1 cellular context compared by ENCODE assay signal in the genomic region with DNA sequence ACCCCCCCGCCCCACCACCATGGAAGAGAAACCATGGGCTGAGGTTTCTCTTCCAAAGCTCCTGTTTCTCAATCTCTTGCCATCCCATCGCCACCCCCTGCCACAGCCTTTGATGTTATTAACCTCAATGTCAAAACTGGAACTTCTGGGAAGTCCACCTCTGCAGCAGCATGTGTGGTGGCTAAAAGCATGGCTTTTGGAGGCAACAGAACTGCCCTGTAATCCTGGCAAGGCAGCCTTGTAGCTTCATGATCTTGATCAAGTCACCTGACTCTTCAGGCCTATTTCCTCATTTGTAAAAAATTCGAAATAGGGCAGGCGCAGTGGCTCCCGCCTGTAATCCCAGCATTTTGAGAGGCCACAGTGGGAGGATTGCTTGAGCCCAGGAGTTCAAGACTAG.
TF ChIP-seq lines count a peak whose summit lies in the region.

No MANE protein-coding gene starts in this region.

TF ChIP-seq in K562, 482 proteins besides CTCF, POLR2A, EP300 and RAD21 (continues in another document):
- no peak for TF ChIP-seq KDM4B (IDR thresholded peaks at IDR 0.05; ENCODE audit: borderline replicate concordance in 2 of 2, low read depth in 1 of 2)
- no peak for TF ChIP-seq POLR2H (tag; IDR thresholded peaks at IDR 0.05; ENCODE audit: low read depth)
- no peak for TF ChIP-seq ARNT (IDR thresholded peaks at IDR 0.05)
- 0 out of 2 replicates have a peak, but pooled peaks have one; percentile 37 for TF ChIP-seq ZNF197 (CRISPR knock-in tag; IDR thresholded peaks at IDR 0.05; ENCODE audit: low read depth)
- no peak for TF ChIP-seq YY1 (IDR thresholded peaks at IDR 0.05; ENCODE audit: borderline replicate concordance in 1 of 3, control insufficient read depth in 1 of 3, extremely low read depth in 1 of 3, insufficient read depth in 3 of 3, insufficient read length in 1 of 3, insufficient replicate concordance in 2 of 3, low read depth in 1 of 3, low read length in 2 of 3)
- no peak for TF ChIP-seq ZNF75A (CRISPR knock-in tag; IDR thresholded peaks at IDR 0.05)
- no peak for TF ChIP-seq MCM3 (IDR thresholded peaks at IDR 0.05)
- no peak for TF ChIP-seq CBX3 (IDR thresholded peaks at IDR 0.05; ENCODE audit: borderline replicate concordance in 1 of 2, low read length in 2 of 2)
- TF ChIP-seq, protein P1, sequence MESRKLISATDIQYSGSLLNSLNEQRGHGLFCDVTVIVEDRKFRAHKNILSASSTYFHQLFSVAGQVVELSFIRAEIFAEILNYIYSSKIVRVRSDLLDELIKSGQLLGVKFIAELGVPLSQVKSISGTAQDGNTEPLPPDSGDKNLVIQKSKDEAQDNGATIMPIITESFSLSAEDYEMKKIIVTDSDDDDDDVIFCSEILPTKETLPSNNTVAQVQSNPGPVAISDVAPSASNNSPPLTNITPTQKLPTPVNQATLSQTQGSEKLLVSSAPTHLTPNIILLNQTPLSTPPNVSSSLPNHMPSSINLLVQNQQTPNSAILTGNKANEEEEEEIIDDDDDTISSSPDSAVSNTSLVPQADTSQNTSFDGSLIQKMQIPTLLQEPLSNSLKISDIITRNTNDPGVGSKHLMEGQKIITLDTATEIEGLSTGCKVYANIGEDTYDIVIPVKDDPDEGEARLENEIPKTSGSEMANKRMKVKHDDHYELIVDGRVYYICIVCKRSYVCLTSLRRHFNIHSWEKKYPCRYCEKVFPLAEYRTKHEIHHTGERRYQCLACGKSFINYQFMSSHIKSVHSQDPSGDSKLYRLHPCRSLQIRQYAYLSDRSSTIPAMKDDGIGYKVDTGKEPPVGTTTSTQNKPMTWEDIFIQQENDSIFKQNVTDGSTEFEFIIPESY (CRISPR knock-in tag; IDR thresholded peaks at IDR 0.05): 0 out of 2 replicates have a peak, but pooled peaks have one; percentile 38
- TF ChIP-seq NEUROD1 (IDR thresholded peaks at IDR 0.05; ENCODE audit: borderline replicate concordance, low read depth, low read length, partially characterized antibody): no peak
- TF ChIP-seq RERE (CRISPR knock-in tag; IDR thresholded peaks at IDR 0.05; ENCODE audit: borderline replicate concordance): no peak
- TF ChIP-seq, protein P2, sequence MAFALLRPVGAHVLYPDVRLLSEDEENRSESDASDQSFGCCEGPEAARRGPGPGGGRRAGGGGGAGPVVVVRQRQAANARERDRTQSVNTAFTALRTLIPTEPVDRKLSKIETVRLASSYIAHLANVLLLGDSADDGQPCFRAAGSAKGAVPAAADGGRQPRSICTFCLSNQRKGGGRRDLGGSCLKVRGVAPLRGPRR (CRISPR knock-in tag; IDR thresholded peaks at IDR 0.05): no peak
- TF ChIP-seq ZNF785 (CRISPR knock-in tag; IDR thresholded peaks at IDR 0.05): no peak
- peak; percentile 50; the same call in 1 of the 2 replicates for TF ChIP-seq ELF1 (tag; IDR thresholded peaks at IDR 0.05)
- TF ChIP-seq VEZF1 (CRISPR knock-in tag; IDR thresholded peaks at IDR 0.05): no peak
- TF ChIP-seq MGA (IDR thresholded peaks at IDR 0.05): peak; percentile 75
- TF ChIP-seq MAFF (IDR thresholded peaks at IDR 0.05; ENCODE audit: low read length): no peak
- TF ChIP-seq PHF21A (IDR thresholded peaks at IDR 0.05; ENCODE audit: borderline replicate concordance, low read depth): no peak
- no peak for TF ChIP-seq SIN3B (IDR thresholded peaks at IDR 0.05; ENCODE audit: low read depth)
- no peak for TF ChIP-seq GMEB1 (CRISPR knock-in tag; IDR thresholded peaks at IDR 0.05)
- TF ChIP-seq DNMT1 (IDR thresholded peaks at IDR 0.05): no peak
- TF ChIP-seq ZNF184 (CRISPR knock-in tag; IDR thresholded peaks at IDR 0.05): no peak
- no peak for TF ChIP-seq MITF (IDR thresholded peaks at IDR 0.05)
- TF ChIP-seq ZNF134 (CRISPR knock-in tag; conservative IDR thresholded peaks at IDR 0.05): no peak
- no peak for TF ChIP-seq TRIM24 (IDR thresholded peaks at IDR 0.05)
- TF ChIP-seq TEAD2 (tag; IDR thresholded peaks at IDR 0.05): no peak
- TF ChIP-seq NCOR1 (IDR thresholded peaks at IDR 0.05): no peak
- TF ChIP-seq, protein P3, sequence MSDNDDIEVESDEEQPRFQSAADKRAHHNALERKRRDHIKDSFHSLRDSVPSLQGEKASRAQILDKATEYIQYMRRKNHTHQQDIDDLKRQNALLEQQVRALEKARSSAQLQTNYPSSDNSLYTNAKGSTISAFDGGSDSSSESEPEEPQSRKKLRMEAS (CRISPR knock-in tag; IDR thresholded peaks at IDR 0.05): peak; percentile 81
- no peak for TF ChIP-seq MAZ (CRISPR knock-in tag; conservative IDR thresholded peaks at IDR 0.05 in 1 of 2, IDR thresholded peaks at IDR 0.05 in 1 of 2)
- TF ChIP-seq ATF7 (IDR thresholded peaks at IDR 0.05): 0 out of 2 replicates have a peak, but pooled peaks have one; percentile 10
- no peak for TF ChIP-seq ZNF444 (CRISPR knock-in tag; IDR thresholded peaks at IDR 0.05)
